Comparison of ENCODE assay signal across 10 cellular contexts in genomic region chr19:1175020-1175419, GRCh38. TPM values are rescaled to one million over a fixed set of nuclear protein-coding genes. Genes with fewer than 3 reads are reported as not detected.
A peak's percentile ranks its signal among the peaks of the same experiment; 100 is the strongest.
DNase-seq lines count a peak whose midpoint lies in the region; ATAC-seq, FAIRE-seq and TF ChIP-seq lines count a peak whose summit lies in the region.
"Had no signal": no experiment of that assay in that cellular context is flagged by ENCODE, and none has a peak within 500 bp of the region (broad histone marks: within the 10 kb centered on the region; RNA-seq: fewer than 3 reads in every experiment).

No MANE protein-coding gene starts in this region.

- no peak for TF ChIP-seq CTCF in HEK293 (tag by site-specific recombination; IDR thresholded peaks at IDR 0.05)
- TF ChIP-seq CTCF in neural crest cell (conservative IDR thresholded peaks at IDR 0.05), result no peak

- no peaks in the 10 kb centered on the region for H3K9me3 ChIP-seq in CD4-positive, CD25-positive, alpha-beta regulatory T cell (ENCODE audit: control insufficient read depth in 2 of 2, low read length in 2 of 2)
- H3K9me3 ChIP-seq in HEK293 (ENCODE audit: control insufficient read depth, insufficient read depth, low read depth, low read length), result no peaks in the 10 kb centered on the region

- H3K4me1 ChIP-seq in CD4-positive, CD25-positive, alpha-beta regulatory T cell (ENCODE audit: control insufficient read depth, insufficient read depth, low read length, poor library complexity, severe bottlenecking), result peaks cover 26% of the 10 kb centered on the region
- peaks cover 4% of the 10 kb centered on the region for H3K4me1 ChIP-seq in HEK293 (ENCODE audit: control insufficient read depth, insufficient read depth, low read length)

- peaks cover 8% of the 10 kb centered on the region for H3K36me3 Mint-ChIP-seq in CD4-positive, CD25-positive, alpha-beta regulatory T cell
- peaks cover 5% of the 10 kb centered on the region for H3K36me3 Mint-ChIP-seq in activated naive CD8-positive, alpha-beta T cell treated with anti-CD3 and anti-CD28 coated beads, Interleukin-2, amount 10 ng/mL, durations not matched to agents 7 days and 5 days
- H3K36me3 Mint-ChIP-seq in neural crest cell (ENCODE audit: low read depth), result peaks cover 7% of the 10 kb centered on the region

- H3K27ac ChIP-seq in CD4-positive, CD25-positive, alpha-beta regulatory T cell (ENCODE audit: insufficient read depth, low read length, poor library complexity, severe bottlenecking), result no peak overlapping the region
- H3K27ac ChIP-seq in HEK293 (ENCODE audit: extremely low read depth, low read depth, low read length), result no peak overlapping the region; the same call in 1 of the 2 replicates

- peaks cover 4% of the 10 kb centered on the region for H3K36me3 ChIP-seq in CD4-positive, CD25-positive, alpha-beta regulatory T cell (ENCODE audit: control insufficient read depth, insufficient read depth, low read length)
- peaks cover 0 to 3% of the 10 kb centered on the region in 2 experiments; a peak in 1 of 3 replicates for H3K36me3 ChIP-seq in HEK293 (ENCODE audit: control insufficient read depth in 2 of 2, insufficient read depth in 1 of 2, low read length in 2 of 2)

- H3K27ac Mint-ChIP-seq in CD4-positive, CD25-positive, alpha-beta regulatory T cell, result peak overlapping the region; percentile 56 to 93 (median 83)
- no peak overlapping the region for H3K27ac Mint-ChIP-seq in activated naive CD8-positive, alpha-beta T cell treated with anti-CD3 and anti-CD28 coated beads, Interleukin-2, amount 10 ng/mL, durations not matched to agents 7 days and 5 days
- H3K27ac Mint-ChIP-seq in neural crest cell (ENCODE audit: unreplicated experiment), result no peak overlapping the region

- H3K4me3 ChIP-seq in CD4-positive, CD25-positive, alpha-beta regulatory T cell (ENCODE audit: low read depth, low read length), result no peak overlapping the region
- H3K4me3 ChIP-seq in HEK293 (ENCODE audit: low read depth, low read length), result no peak overlapping the region

- no peak for FAIRE-seq in GM12891 (lab: Jason Lieb, UNC)
- FAIRE-seq: frontal cortex had no signal

- H3K27me3 Mint-ChIP-seq in CD4-positive, CD25-positive, alpha-beta regulatory T cell, result peaks cover 4% of the 10 kb centered on the region
- peaks cover 1% of the 10 kb centered on the region for H3K27me3 Mint-ChIP-seq in activated naive CD8-positive, alpha-beta T cell treated with anti-CD3 and anti-CD28 coated beads, Interleukin-2, amount 10 ng/mL, durations not matched to agents 7 days and 5 days
- no peaks in the 10 kb centered on the region for H3K27me3 Mint-ChIP-seq in neural crest cell (ENCODE audit: low read depth)

- no peak for ATAC-seq in CD4-positive, CD25-positive, alpha-beta regulatory T cell (ENCODE audit: low read depth in 2 of 2)
- ATAC-seq in activated naive CD8-positive, alpha-beta T cell treated with anti-CD3 and anti-CD28 coated beads, Interleukin-2, amount 10 ng/mL, durations not matched to agents 7 days and 5 days (ENCODE audit: low read depth), result no peak
- ATAC-seq in HG02759 (IDR thresholded peaks at IDR 0.05; ENCODE audit: unreplicated experiment), result no peak

- DNase-seq in CD4-positive, CD25-positive, alpha-beta regulatory T cell, result no peak
- DNase-seq in activated naive CD8-positive, alpha-beta T cell treated with anti-CD3 and anti-CD28 coated beads, Interleukin-2, amount 10 ng/mL, durations not matched to agents 7 days and 5 days, result no peak
- DNase-seq in neural crest cell (ENCODE audit: low read depth, low spot score) (no peak), putamen (ENCODE audit: low spot score) (no peak), GM12891 (ENCODE audit: insufficient read length, low spot score) (no peak), SKM-1 treated with dmso at 0.1 percent for 144 hours (lab: John Stamatoyannopoulos, UW; ENCODE audit: unreplicated experiment) (no peak)
- DNase-seq: activated CD4-positive, CD25-positive, alpha-beta regulatory T cell had no signal

- peak overlapping the region; percentile 53 to 91 (median 74) for H3K4me3 Mint-ChIP-seq in CD4-positive, CD25-positive, alpha-beta regulatory T cell
- peak overlapping the region; percentile 47 for H3K4me3 Mint-ChIP-seq in activated naive CD8-positive, alpha-beta T cell treated with anti-CD3 and anti-CD28 coated beads, Interleukin-2, amount 10 ng/mL, durations not matched to agents 7 days and 5 days
- peak overlapping the region; percentile 80 for H3K4me3 Mint-ChIP-seq in neural crest cell

- H3K9me3 Mint-ChIP-seq in CD4-positive, CD25-positive, alpha-beta regulatory T cell, result peaks cover 0 to 4% (median 0%) of the 10 kb centered on the region in 7 donors
- peaks cover 2% of the 10 kb centered on the region for H3K9me3 Mint-ChIP-seq in activated naive CD8-positive, alpha-beta T cell treated with anti-CD3 and anti-CD28 coated beads, Interleukin-2, amount 10 ng/mL, durations not matched to agents 7 days and 5 days
- no peaks in the 10 kb centered on the region for H3K9me3 Mint-ChIP-seq in neural crest cell

- POLR2A ChIA-PET in HEK293 (lab: Yijun Ruan, JAX), result interaction anchor here (1.0 to 1.4 kb wide), 2 partner anchors 11 kb away, joined by 4 to 5 read pairs; no protein-coding TSS in a partner anchor
- POLR2A ChIA-PET in activated naive CD8-positive, alpha-beta T cell treated with anti-CD3 and anti-CD28 coated beads, Interleukin-2, amount 10 ng/mL, durations not matched to agents 7 days and 5 days (lab: Charles Lee), result no interaction called here

- H3K27me3 ChIP-seq in CD4-positive, CD25-positive, alpha-beta regulatory T cell (ENCODE audit: control insufficient read depth, insufficient read depth, low read length), result no peaks in the 10 kb centered on the region

- no peak for TF ChIP-seq POLR2A in GM12891 (IDR thresholded peaks at IDR 0.05; ENCODE audit: low read depth, low read length)

- H3K4me1 Mint-ChIP-seq in CD4-positive, CD25-positive, alpha-beta regulatory T cell, result peaks cover 0 to 37% (median 14%) of the 10 kb centered on the region in 4 donors
- peaks cover 19% of the 10 kb centered on the region for H3K4me1 Mint-ChIP-seq in activated naive CD8-positive, alpha-beta T cell treated with anti-CD3 and anti-CD28 coated beads, Interleukin-2, amount 10 ng/mL, durations not matched to agents 7 days and 5 days
- peaks cover 25% of the 10 kb centered on the region for H3K4me1 Mint-ChIP-seq in neural crest cell

- CTCF ChIA-PET in HEK293 (lab: Yijun Ruan, JAX), result interaction anchor here (0.5 to 1.2 kb wide), 3 partner anchors 10 to 293 kb away, joined by 3 to 5 read pairs (median 4); no protein-coding TSS in a partner anchor

TF ChIP-seq in HEK293, 187 proteins besides CTCF, POLR2A, EP300 and RAD21:
- no peak for TF ChIP-seq HOXC10 (CRISPR knock-in tag; IDR thresholded peaks at IDR 0.05)
- TF ChIP-seq ZFHX2 (tag by site-specific recombination; conservative IDR thresholded peaks at IDR 0.05), result peak; percentile 83
- TF ChIP-seq ZNF660 (tag by site-specific recombination; IDR thresholded peaks at IDR 0.05), result no peak
- 0 out of 2 replicates have a peak, but pooled peaks have one; percentile 29 for TF ChIP-seq GLIS2 (tag by site-specific recombination; IDR thresholded peaks at IDR 0.05)
- TF ChIP-seq EGR2 (tag by site-specific recombination; IDR thresholded peaks at IDR 0.05; ENCODE audit: low read depth), result peak; percentile 72
- TF ChIP-seq ZNF645 (tag by site-specific recombination; IDR thresholded peaks at IDR 0.05), result no peak
- TF ChIP-seq ZNF473 (tag by site-specific recombination; IDR thresholded peaks at IDR 0.05), result no peak

TF ChIP-seq in GM12891, 5 proteins besides CTCF, POLR2A, EP300 and RAD21:
- TF ChIP-seq POLR2AphosphoS5 (IDR thresholded peaks at IDR 0.05; ENCODE audit: low read depth, low read length), result no peak
- no peak for TF ChIP-seq TAF1 (IDR thresholded peaks at IDR 0.05; ENCODE audit: low read depth, low read length)
- TF ChIP-seq SPI1 (IDR thresholded peaks at IDR 0.05; ENCODE audit: low read depth, low read length), result no peak

RNA-seq across cellular contexts. Expression of gene SBNO2, which starts 1.0 kb away (rescaled TPM):
- 139 TPM for total RNA-seq in CD4-positive, CD25-positive, alpha-beta regulatory T cell
- polyA plus RNA-seq in CD4-positive, CD25-positive, alpha-beta regulatory T cell, result 1 to 10 TPM; 2.0 to 5.1 (median 2.7) TPM
- total RNA-seq in activated naive CD8-positive, alpha-beta T cell treated with anti-CD3 and anti-CD28 coated beads, Interleukin-2, amount 10 ng/mL, durations not matched to agents 7 days and 5 days, result 10 to 100 TPM; 77.7 to 90.6 TPM
- total RNA-seq in neural crest cell, result 28.0 and 32.5 TPM in 2 replicates
- polyA plus RNA-seq in GM12891 (2012; ENCODE audit: low read depth, missing spikeins), result 9.2 TPM

RNA-seq across cellular contexts. Expression of gene STK11, which starts 30.6 kb away (rescaled TPM):
- 71.4 TPM for total RNA-seq in CD4-positive, CD25-positive, alpha-beta regulatory T cell
- polyA plus RNA-seq in CD4-positive, CD25-positive, alpha-beta regulatory T cell, result 10 to 100 TPM; 11.9 to 23.0 (median 17.4) TPM
- 10 to 100 TPM; 87.1 to 87.2 TPM for total RNA-seq in activated naive CD8-positive, alpha-beta T cell treated with anti-CD3 and anti-CD28 coated beads, Interleukin-2, amount 10 ng/mL, durations not matched to agents 7 days and 5 days
- total RNA-seq in neural crest cell, result 55.8 and 60.2 TPM in 2 replicates
- 27.4 TPM for polyA plus RNA-seq in GM12891 (2012; ENCODE audit: low read depth, missing spikeins)

Comparison
In these comparisons a context has a peak if more than half of its experiments do, and no peak if none do; other contexts are left out.
1. H3K27ac Mint-ChIP-seq: peak in CD4-positive, CD25-positive, alpha-beta regulatory T cell (3 of 3); none in activated naive CD8-positive, alpha-beta T cell treated with anti-CD3 and anti-CD28 coated beads, Interleukin-2, amount 10 ng/mL, durations not matched to agents 7 days and 5 days (single experiment) and neural crest cell (single experiment).
2. Peak in every context shown above with its lines, with median percentiles within 50 percentile points of each other: H3K4me3 Mint-ChIP-seq.